11 cellular contexts compared by ENCODE assay signal in the genomic region with DNA sequence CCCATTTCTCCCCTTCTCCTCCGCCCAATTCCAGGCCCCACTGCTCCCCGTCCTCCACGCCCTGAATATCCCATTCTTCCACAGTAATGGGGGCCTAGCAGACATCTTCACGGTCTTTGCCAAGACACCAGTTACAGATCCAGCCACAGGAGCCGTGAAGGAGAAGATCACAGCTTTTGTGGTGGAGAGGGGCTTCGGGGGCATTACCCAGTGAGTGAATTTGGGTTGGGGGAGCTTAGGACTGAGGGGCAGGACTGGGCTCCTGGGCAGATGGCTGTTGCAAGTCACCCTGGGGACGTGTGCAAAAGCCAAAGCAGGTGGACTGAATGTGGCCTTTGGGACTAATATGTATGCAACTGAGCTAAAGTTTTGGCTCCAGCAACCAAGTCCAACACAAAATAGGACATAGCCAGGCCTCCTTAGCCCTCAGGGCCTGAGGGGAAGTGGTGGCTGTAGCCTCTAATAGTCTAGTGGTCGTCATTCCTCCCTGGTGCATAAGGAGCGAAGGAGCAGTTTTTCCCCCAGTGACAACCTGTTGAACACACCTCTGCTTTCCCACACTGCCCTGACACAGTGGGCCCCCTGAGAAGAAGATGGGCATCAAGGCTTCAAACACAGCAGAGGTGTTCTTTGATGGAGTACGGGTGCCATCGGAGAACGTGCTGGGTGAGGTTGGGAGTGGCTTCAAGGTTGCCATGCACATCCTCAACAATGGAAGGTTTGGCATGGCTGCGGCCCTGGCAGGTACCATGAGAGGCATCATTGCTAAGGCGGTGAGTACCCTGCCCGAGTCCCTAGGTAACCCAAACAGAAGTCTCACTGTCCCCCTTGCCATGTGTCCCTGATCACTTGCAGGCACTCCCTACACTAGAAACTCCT. TPM values are rescaled to one million over a fixed set of nuclear protein-coding genes. Genes with fewer than 3 reads are reported as not detected.
DNase-seq lines count a peak whose midpoint lies in the region; ATAC-seq, FAIRE-seq and TF ChIP-seq lines count a peak whose summit lies in the region.
"Had no signal": no experiment of that assay in that cellular context is flagged by ENCODE, and none has a peak within 500 bp of the region (broad histone marks: within the 10 kb centered on the region; RNA-seq: fewer than 3 reads in every experiment).

No MANE protein-coding gene starts in this region.

- no peak for TF ChIP-seq RAD21 in IMR-90 (IDR thresholded peaks at IDR 0.05; ENCODE audit: low read length)

- no peak overlapping the region for H2BK120ac ChIP-seq in IMR-90 (ENCODE audit: low read depth, low read length)

- peaks cover 13% of the 10 kb centered on the region; the same call in 1 of the 2 replicates for H3K9me1 ChIP-seq in IMR-90 (ENCODE audit: insufficient read depth, low read length)

- H3K4me3 ChIP-seq in IMR-90 (ENCODE audit: insufficient read depth, low read depth, low read length) = no peak overlapping the region
- no peak overlapping the region for H3K4me3 ChIP-seq in bronchial epithelial cell (ENCODE audit: low read depth, low read length)
- no peak overlapping the region for H3K4me3 ChIP-seq in parathyroid adenoma (ENCODE audit: low read depth, low read length)
- H3K4me3 ChIP-seq in coronary artery = no peak overlapping the region

- intact Hi-C loops in Calu3 (cut with micrococcal nuclease; ENCODE audit: unreplicated experiment) (no loop called here), IMR-90 (cut with micrococcal nuclease) (no loop called here)

- H2AK9ac ChIP-seq in IMR-90 (replicated peaks; ENCODE audit: low read depth, low read length, poor library complexity) = peak overlapping the region; percentile 52

- H2AFZ ChIP-seq in IMR-90 (replicated peaks; ENCODE audit: low read length, poor library complexity) (no peak overlapping the region), parathyroid adenoma (no peak overlapping the region)

- peaks cover 8 to 75% of the 10 kb centered on the region in 2 experiments for H3K79me1 ChIP-seq in IMR-90 (ENCODE audit: low read depth in 1 of 2, low read length in 2 of 2)

- H3K27me3 ChIP-seq in IMR-90 (ENCODE audit: control insufficient read depth, insufficient read depth, low read length) = no peaks in the 10 kb centered on the region
- no peaks in the 10 kb centered on the region for H3K27me3 ChIP-seq in bronchial epithelial cell (ENCODE audit: control insufficient read depth, insufficient read depth, low read length)
- H3K27me3 ChIP-seq in parathyroid adenoma (ENCODE audit: control insufficient read depth, insufficient read depth, low read length) = no peaks in the 10 kb centered on the region

- no peaks in the 10 kb centered on the region for H3K9me3 Mint-ChIP-seq in Calu3 (ENCODE audit: low read depth, unreplicated experiment)
- H3K9me3 Mint-ChIP-seq: T-helper 2 cell treated with Interferon-gamma antibody and Interleukin-4, amounts not matched to agents 5 μg/mL and 100 μg/mL, for 36 hours had no signal

- no peaks in the 10 kb centered on the region for H3K4me1 Mint-ChIP-seq in Calu3 (ENCODE audit: low read depth, unreplicated experiment)

- no peak overlapping the region for H3K56ac ChIP-seq in IMR-90 (ENCODE audit: extremely low read depth, insufficient read depth, low read length)

- peaks cover 62% of the 10 kb centered on the region for H3K36me3 Mint-ChIP-seq in Calu3 (ENCODE audit: insufficient read depth, unreplicated experiment)

- H3K27ac ChIP-seq in IMR-90 (ENCODE audit: insufficient read depth, low read length) = no peak overlapping the region
- peak overlapping the region; percentile 46 for H3K27ac ChIP-seq in parathyroid adenoma
- peak overlapping the region in 1 of 2 donors; percentile 99 for H3K27ac ChIP-seq in coronary artery

- no peak overlapping the region for H3K14ac ChIP-seq in IMR-90 (replicated peaks; ENCODE audit: low read depth, low read length)

- H4K8ac ChIP-seq in IMR-90 (ENCODE audit: low read depth in 2 of 2, low read length in 2 of 2) = peak overlapping the region in 1 of 2 experiments; percentile 14; a peak in 1 of 4 replicates

- no peak overlapping the region for H3K9ac ChIP-seq in IMR-90 (ENCODE audit: low read depth, low read length)
- no peak overlapping the region for H3K9ac ChIP-seq in parathyroid adenoma

- dilution Hi-C loops in IMR-90 (cut with HindIII; ENCODE audit: low sequenced_read_pairs, unreplicated experiment) = no loop called here

- FAIRE-seq in bronchial epithelial cell (lab: Jason Lieb, UNC) = peak; percentile 62
- FAIRE-seq: endometrium had no signal

- H3K9me3 ChIP-seq in IMR-90 (ENCODE audit: control insufficient read depth, insufficient read depth, low read length) = no peaks in the 10 kb centered on the region
- H3K9me3 ChIP-seq in parathyroid adenoma (ENCODE audit: control insufficient read depth, low read length) = no peaks in the 10 kb centered on the region

- no peak for DNase-seq in Calu3
- no peak for DNase-seq in IMR-90
- DNase-seq in bronchial epithelial cell (ENCODE audit: low read depth) = no peak
- no peak for DNase-seq in C1 segment of cervical spinal cord (lab: John Stamatoyannopoulos, UW)
- no peak for DNase-seq in coronary artery (ENCODE audit: low spot score)
- DNase-seq in kidney tubule cell (ENCODE audit: low spot score) = no peak
- no peak for DNase-seq in HuH-7 (ENCODE audit: low spot score)
- DNase-seq: DMS53 had no signal

- peak overlapping the region; percentile 96 for H3K4me3 Mint-ChIP-seq in Calu3 (ENCODE audit: low read depth, unreplicated experiment)

- CTCF ChIA-PET in Calu3 (lab: Charles Lee) = interaction anchor here (2.1 kb wide), 1 partner anchor 74 kb away, joined by 11 read pairs; no protein-coding TSS in a partner anchor
- CTCF ChIA-PET in IMR-90 (lab: Yijun Ruan, JAX) = no interaction called here

- peaks cover 61% of the 10 kb centered on the region for H3K36me3 ChIP-seq in IMR-90 (ENCODE audit: control insufficient read depth, insufficient read depth, low read length)
- peaks cover 32% of the 10 kb centered on the region for H3K36me3 ChIP-seq in bronchial epithelial cell (ENCODE audit: control insufficient read depth, insufficient read depth, low read length)
- H3K36me3 ChIP-seq in parathyroid adenoma (ENCODE audit: control insufficient read depth, insufficient read depth, low read length) = no peaks in the 10 kb centered on the region

- no peak overlapping the region for H3K4me2 ChIP-seq in IMR-90 (ENCODE audit: low read depth, low read length)
- peak overlapping the region; percentile 27 for H3K4me2 ChIP-seq in parathyroid adenoma (ENCODE audit: low read length)

- no peak for TF ChIP-seq CTCF in Calu3 (IDR thresholded peaks at IDR 0.05; ENCODE audit: unreplicated experiment)
- TF ChIP-seq CTCF in IMR-90 (conservative IDR thresholded peaks at IDR 0.05; ENCODE audit: low read depth, low read length) = no peak
- TF ChIP-seq CTCF in bronchial epithelial cell (IDR thresholded peaks at IDR 0.05; ENCODE audit: insufficient read depth, low read length, severe bottlenecking) = no peak
- TF ChIP-seq CTCF in parathyroid adenoma (IDR thresholded peaks at IDR 0.05) = no peak
- no peak for TF ChIP-seq CTCF in coronary artery (IDR thresholded peaks at IDR 0.05)

- H2AK5ac ChIP-seq in IMR-90 (ENCODE audit: low read depth, low read length) = no peak overlapping the region; the same call in 1 of the 2 replicates

- H3K27ac Mint-ChIP-seq in Calu3 (ENCODE audit: unreplicated experiment) = peak overlapping the region; percentile 94

- peaks cover 7% of the 10 kb centered on the region for H3K79me2 ChIP-seq in parathyroid adenoma

- H3K27me3 Mint-ChIP-seq in Calu3 (ENCODE audit: unreplicated experiment) = no peaks in the 10 kb centered on the region

- peaks cover 32% of the 10 kb centered on the region for H4K20me1 ChIP-seq in IMR-90 (ENCODE audit: insufficient read depth, low read length)

- no peak overlapping the region for H3K4ac ChIP-seq in IMR-90 (ENCODE audit: low read depth, low read length)

- H2BK5ac ChIP-seq in IMR-90 (ENCODE audit: low read depth, low read length, poor library complexity, severe bottlenecking) = no peak overlapping the region

- H2BK20ac ChIP-seq in IMR-90 (ENCODE audit: low read depth, low read length) = no peak overlapping the region

- no peak overlapping the region for H4K5ac ChIP-seq in IMR-90 (ENCODE audit: low read depth, low read length)

- 90% methylated on average over 3 of the region's 15 CpGs; no CpG with 5 or more reads in 1 of the 2 experiments for WGBS in IMR-90 (ENCODE audit: extremely low coverage in 2 of 2, insufficient read length in 1 of 2), 2 experiments

- BruUV-seq in Calu3 (replicated peaks; lab: Mats Ljungman, UMichigan) (no TSS peak), IMR-90 (replicated peaks; lab: Mats Ljungman, UMichigan) (no TSS peak)

- 0 out of 2 replicates have a peak overlapping the region, but pooled peaks have one; percentile 33 for H3K23ac ChIP-seq in IMR-90 (ENCODE audit: low read depth, low read length)

- in situ Hi-C loops in IMR-90 (cut with MboI; ENCODE audit: low sequenced_read_pairs) = no loop called here

- TF ChIP-seq POLR2A in IMR-90 (IDR thresholded peaks at IDR 0.05; ENCODE audit: low read depth, low read length) = no peak

- no peak for ATAC-seq in IMR-90 (ENCODE audit: low read depth)

- H3K4me1 ChIP-seq in IMR-90 (ENCODE audit: control insufficient read depth, insufficient read depth, low read length) (peaks cover 14% of the 10 kb centered on the region), parathyroid adenoma (peaks cover 45% of the 10 kb centered on the region)

- H4K91ac ChIP-seq in IMR-90 (ENCODE audit: insufficient read depth, low read depth, low read length) = no peak overlapping the region

- no peak overlapping the region for H3K18ac ChIP-seq in IMR-90 (ENCODE audit: low read depth, low read length)

- POLR2A ChIA-PET in IMR-90 (lab: Charles Lee; ENCODE audit: unreplicated experiment) = interaction anchor here (1.5 kb wide), 1 partner anchor 12 kb away, joined by 4 read pairs; a partner anchor contains a TSS

- no peak overlapping the region for H2BK15ac ChIP-seq in IMR-90 (ENCODE audit: low read depth, low read length)

RNA-seq across cellular contexts. Expression of a gene that starts 2.6 kb away (rescaled TPM):
- 552 and 615 TPM in 2 replicates for total RNA-seq in Calu3 (2022)
- total RNA-seq in IMR-90 (2012; rRNA removed) = 129 and 139 TPM in 2 replicates
- polyA plus RNA-seq in IMR-90 (2012; rRNA removed) = 752 and 844 TPM in 2 replicates
- 312 and 348 TPM in 2 replicates for polyA plus RNA-seq in IMR-90 (2012; cell fraction: cytosol; rRNA removed)
- polyA plus RNA-seq in IMR-90 (2012; cell fraction: nucleus; rRNA removed; ENCODE audit: low replicate concordance) = 6,277 and 8,711 TPM in 2 replicates
- total RNA-seq in bronchial epithelial cell = 216 and 277 TPM in 2 replicates

RNA-seq across cellular contexts. Expression of a gene that starts 2.7 kb away (rescaled TPM):
- total RNA-seq in Calu3 (2022) = 2.0 and 4.6 TPM in 2 replicates
- total RNA-seq in IMR-90 (2012; rRNA removed) = 8.1 and 8.2 TPM in 2 replicates
- polyA plus RNA-seq in IMR-90 (2012; rRNA removed) = 28.5 and 30.5 TPM in 2 replicates
- polyA plus RNA-seq in IMR-90 (2012; cell fraction: cytosol; rRNA removed) = 13.6 and 24.5 TPM in 2 replicates
- polyA plus RNA-seq in IMR-90 (2012; cell fraction: nucleus; rRNA removed; ENCODE audit: low replicate concordance) = 118 and 142 TPM in 2 replicates
- 1.8 and 1.9 TPM in 2 replicates for total RNA-seq in bronchial epithelial cell

RNA-seq across cellular contexts. Expression of a gene that starts 12.0 kb away (rescaled TPM):
- total RNA-seq in Calu3 (2022) = 44.8 and 45.7 TPM in 2 replicates
- 20.3 and 21.3 TPM in 2 replicates for total RNA-seq in IMR-90 (2012; rRNA removed)
- polyA plus RNA-seq in IMR-90 (2012; rRNA removed) = 10.5 and 11.8 TPM in 2 replicates
- 5.9 and 9.6 TPM in 2 replicates for polyA plus RNA-seq in IMR-90 (2012; cell fraction: cytosol; rRNA removed)
- polyA plus RNA-seq in IMR-90 (2012; cell fraction: nucleus; rRNA removed; ENCODE audit: low replicate concordance) = 14.5 and 26.4 TPM in 2 replicates
- total RNA-seq in bronchial epithelial cell = 52.1 and 55.3 TPM in 2 replicates

RNA-seq across cellular contexts. Expression of a gene that starts 16.9 kb away (rescaled TPM):
- total RNA-seq in Calu3 (2022) (30.2 and 31.6 TPM in 2 replicates), IMR-90 (2012; rRNA removed) (44.8 and 45.5 TPM in 2 replicates), bronchial epithelial cell (27.4 and 34.9 TPM in 2 replicates)
- 54.4 and 58.5 TPM in 2 replicates for polyA plus RNA-seq in IMR-90 (2012; rRNA removed)
- 37.0 TPM in 2 replicates for polyA plus RNA-seq in IMR-90 (2012; cell fraction: cytosol; rRNA removed)
- 22.3 and 31.7 TPM in 2 replicates for polyA plus RNA-seq in IMR-90 (2012; cell fraction: nucleus; rRNA removed; ENCODE audit: low replicate concordance)

RNA-seq across cellular contexts. Expression of a gene that starts 19.9 kb away (rescaled TPM):
- total RNA-seq in Calu3 (2022) (183 and 188 TPM in 2 replicates), IMR-90 (2012; rRNA removed) (70.8 and 77.8 TPM in 2 replicates), bronchial epithelial cell (50.8 and 64.3 TPM in 2 replicates)
- polyA plus RNA-seq in IMR-90 (2012; rRNA removed) = 702 and 780 TPM in 2 replicates
- 264 and 350 TPM in 2 replicates for polyA plus RNA-seq in IMR-90 (2012; cell fraction: cytosol; rRNA removed)
- 43.9 and 256 TPM in 2 replicates for polyA plus RNA-seq in IMR-90 (2012; cell fraction: nucleus; rRNA removed; ENCODE audit: low replicate concordance)
